ENCODE assay signal across 18 cellular contexts in the genomic region with DNA sequence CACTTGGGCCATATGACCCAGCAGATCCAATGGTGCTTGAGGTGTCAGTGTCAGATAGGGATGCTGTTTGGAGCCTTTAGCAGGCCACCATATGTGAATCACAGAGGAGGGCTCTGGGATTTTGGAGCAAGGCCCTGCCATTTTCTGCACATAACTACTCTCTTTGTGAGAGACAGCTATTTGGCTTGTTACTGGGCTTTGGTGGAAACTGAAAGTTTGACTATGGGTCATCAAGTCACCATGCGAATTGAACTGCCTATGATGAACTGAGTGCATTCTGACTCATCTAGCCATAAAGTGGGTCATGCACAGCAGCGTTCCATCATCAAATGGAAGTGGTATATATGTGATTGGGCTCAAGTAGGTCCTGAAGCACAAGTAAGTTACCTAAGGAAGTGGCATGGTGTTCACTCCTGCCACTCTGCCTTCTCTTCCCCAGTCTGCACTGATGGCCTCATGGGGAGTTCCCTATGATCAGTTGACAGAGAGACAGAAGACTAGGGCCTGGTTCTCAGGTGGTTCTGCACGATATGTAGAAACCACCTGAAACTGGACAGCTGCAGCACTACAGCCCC.
DNase-seq lines count a peak whose midpoint lies in the region; ATAC-seq and TF ChIP-seq lines count a peak whose summit lies in the region.
"Had no signal": no experiment of that assay in that cellular context is flagged by ENCODE, and none has a peak within 500 bp of the region (broad histone marks: within the 10 kb centered on the region; RNA-seq: fewer than 3 reads in every experiment).

No MANE protein-coding gene starts in this region.

- no peak overlapping the region for H3K9ac ChIP-seq in PC-3 (ENCODE audit: low read length)
- H3K9ac ChIP-seq: BLaER1 treated with 17β-estradiol and CSF1 and Interleukin-3, amounts not matched to agents 10 nM and 100 nM had no signal

- BruUV-seq in PC-3 (replicated peaks; lab: Mats Ljungman, UMichigan) = no TSS peak

- H3K27me3 ChIP-seq in PC-3 (ENCODE audit: low read length) (no peaks in the 10 kb centered on the region), esophagus squamous epithelium (no peaks in the 10 kb centered on the region)
- H3K27me3 ChIP-seq: BLaER1 treated with 17β-estradiol and CSF1 and Interleukin-3, amounts not matched to agents 10 nM and 100 nM had no signal

- no peak overlapping the region for H3K4me2 ChIP-seq in PC-3 (ENCODE audit: low read length)
- H3K4me2 ChIP-seq: A549; BLaER1 treated with 17β-estradiol and CSF1 and Interleukin-3, amounts not matched to agents 10 nM and 100 nM had no signal

- POLR2A ChIA-PET in PC-3 (lab: Charles Lee; ENCODE audit: unreplicated experiment) = no interaction called here

- no peaks in the 10 kb centered on the region for H4K20me1 ChIP-seq in PC-3 (ENCODE audit: low read length)
- H4K20me1 ChIP-seq: BLaER1 treated with 17β-estradiol and CSF1 and Interleukin-3, amounts not matched to agents 10 nM and 100 nM had no signal

- no peak overlapping the region for H2AFZ ChIP-seq in PC-3 (ENCODE audit: low read length)

- TF ChIP-seq CTCF in GM12865 (IDR thresholded peaks at IDR 0.05; ENCODE audit: insufficient read depth, low read depth, low read length, missing control alignments) = no peak
- no peak for TF ChIP-seq CTCF in PC-3 (conservative IDR thresholded peaks at IDR 0.05; ENCODE audit: low read depth, low read length)
- TF ChIP-seq CTCF in esophagus squamous epithelium (IDR thresholded peaks at IDR 0.05) = no peak

- no peak for TF ChIP-seq POLR2A in esophagus squamous epithelium (IDR thresholded peaks at IDR 0.05)

- H3K4me1 ChIP-seq in PC-3 (ENCODE audit: insufficient read depth, low read length) (no peaks in the 10 kb centered on the region), esophagus squamous epithelium (no peaks in the 10 kb centered on the region)
- H3K4me1 ChIP-seq: A549; BLaER1 treated with 17β-estradiol and CSF1 and Interleukin-3, amounts not matched to agents 10 nM and 100 nM; Caco-2 had no signal

- no peaks in the 10 kb centered on the region for H3F3A ChIP-seq in PC-3 (ENCODE audit: low read length, unreplicated experiment)

- H3K36me3 ChIP-seq in PC-3 (ENCODE audit: low read depth, low read length) (0 out of 2 replicates have a peak, but pooled peaks cover 2% of the 10 kb centered on the region), esophagus squamous epithelium (no peaks in the 10 kb centered on the region)
- H3K36me3 ChIP-seq: BLaER1 treated with 17β-estradiol and CSF1 and Interleukin-3, amounts not matched to agents 10 nM and 100 nM had no signal

- no peaks in the 10 kb centered on the region for H3K79me2 ChIP-seq in PC-3 (ENCODE audit: low read length)

- H3K4me3 ChIP-seq in GM12865 (ENCODE audit: low read depth, low read length) (no peak overlapping the region), PC-3 (ENCODE audit: low read length) (no peak overlapping the region), esophagus squamous epithelium (no peak overlapping the region)
- H3K4me3 ChIP-seq: A549; BLaER1 treated with 17β-estradiol and CSF1 and Interleukin-3, amounts not matched to agents 10 nM and 100 nM had no signal

- ATAC-seq in HG02938 (IDR thresholded peaks at IDR 0.05; ENCODE audit: unreplicated experiment) (peak; percentile 47), PC-3 (no peak), sciatic nerve (no peak), SK-N-SH treated with all-trans-retinoic acid at 6 μM for 48 hours (no peak)
- ATAC-seq: A549; CD8-positive, alpha-beta T cell had no signal

- 69 to 71% methylated on average over 2 to 3 of the region's 3 CpGs for WGBS in esophagus squamous epithelium, 2 donors

- H3K9me3 ChIP-seq in PC-3 (ENCODE audit: low read length) (peaks cover 6% of the 10 kb centered on the region; the same call in 1 of the 2 replicates), esophagus squamous epithelium (peaks cover 0 to 24% (median 17%) of the 10 kb centered on the region in 3 donors)
- H3K9me3 ChIP-seq: A549, Caco-2 had no signal

- CTCF ChIA-PET in PC-3 (lab: Charles Lee) = no interaction called here

- H3K27ac ChIP-seq in PC-3 (ENCODE audit: low read length) (no peak overlapping the region), esophagus squamous epithelium (no peak overlapping the region)
- H3K27ac ChIP-seq: 22Rv1; A549; BLaER1 treated with 17β-estradiol and CSF1 and Interleukin-3, amounts not matched to agents 10 nM and 100 nM; C4-2B had no signal

- intact Hi-C loops in PC-3 (cut with micrococcal nuclease) (no loop called here), sciatic nerve (cut with DNase I) (no loop called here), esophagus squamous epithelium (cut with DNase I) (no loop called here)

- H3K9me2 ChIP-seq in PC-3 (replicated peaks; ENCODE audit: low read length) = no peaks in the 10 kb centered on the region

- DNase-seq in GM12865 (ENCODE audit: low read depth) = peak; percentile 1
- peak; percentile 29 for DNase-seq in PC-3
- DNase-seq in sciatic nerve (ENCODE audit: low spot score) = no peak
- no peak for DNase-seq in esophagus squamous epithelium (lab: John Stamatoyannopoulos, UW)
- DNase-seq: AML-193; Caco-2; Calu3; CD4-positive, alpha-beta T cell; CD8-positive, alpha-beta T cell; DND-41; EL; GDM1 had no signal

TF ChIP-seq in SK-N-SH treated with all-trans-retinoic acid at 6 μM for 48 hours, 23 proteins besides CTCF, POLR2A, EP300 and RAD21 (continues in another document):
- TF ChIP-seq PPARA (CRISPR knock-in tag; IDR thresholded peaks at IDR 0.05; ENCODE audit: borderline replicate concordance) (no peak), GLIS3 (CRISPR knock-in tag; IDR thresholded peaks at IDR 0.05) (no peak), ZFP30 (CRISPR knock-in tag; IDR thresholded peaks at IDR 0.05) (no peak), TOX (CRISPR knock-in tag; IDR thresholded peaks at IDR 0.05; ENCODE audit: borderline replicate concordance) (no peak), ESRRG (CRISPR knock-in tag; IDR thresholded peaks at IDR 0.05) (no peak), CSDC2 (CRISPR knock-in tag; IDR thresholded peaks at IDR 0.05) (no peak), ZC3H10 (CRISPR knock-in tag; IDR thresholded peaks at IDR 0.05) (no peak), TCF4 (CRISPR knock-in tag; IDR thresholded peaks at IDR 0.05; ENCODE audit: borderline replicate concordance) (no peak), CREB5 (CRISPR knock-in tag; IDR thresholded peaks at IDR 0.05; ENCODE audit: low read depth) (no peak), ZFP3 (CRISPR knock-in tag; IDR thresholded peaks at IDR 0.05) (no peak), POU6F1 (CRISPR knock-in tag; IDR thresholded peaks at IDR 0.05; ENCODE audit: borderline replicate concordance, low read depth) (no peak), ISL1 (CRISPR knock-in tag; IDR thresholded peaks at IDR 0.05) (no peak), CSRNP3 (CRISPR knock-in tag; IDR thresholded peaks at IDR 0.05) (no peak)
- TF ChIP-seq, protein P1, sequence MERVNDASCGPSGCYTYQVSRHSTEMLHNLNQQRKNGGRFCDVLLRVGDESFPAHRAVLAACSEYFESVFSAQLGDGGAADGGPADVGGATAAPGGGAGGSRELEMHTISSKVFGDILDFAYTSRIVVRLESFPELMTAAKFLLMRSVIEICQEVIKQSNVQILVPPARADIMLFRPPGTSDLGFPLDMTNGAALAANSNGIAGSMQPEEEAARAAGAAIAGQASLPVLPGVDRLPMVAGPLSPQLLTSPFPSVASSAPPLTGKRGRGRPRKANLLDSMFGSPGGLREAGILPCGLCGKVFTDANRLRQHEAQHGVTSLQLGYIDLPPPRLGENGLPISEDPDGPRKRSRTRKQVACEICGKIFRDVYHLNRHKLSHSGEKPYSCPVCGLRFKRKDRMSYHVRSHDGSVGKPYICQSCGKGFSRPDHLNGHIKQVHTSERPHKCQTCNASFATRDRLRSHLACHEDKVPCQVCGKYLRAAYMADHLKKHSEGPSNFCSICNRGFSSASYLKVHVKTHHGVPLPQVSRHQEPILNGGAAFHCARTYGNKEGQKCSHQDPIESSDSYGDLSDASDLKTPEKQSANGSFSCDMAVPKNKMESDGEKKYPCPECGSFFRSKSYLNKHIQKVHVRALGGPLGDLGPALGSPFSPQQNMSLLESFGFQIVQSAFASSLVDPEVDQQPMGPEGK (CRISPR knock-in tag; IDR thresholded peaks at IDR 0.05; ENCODE audit: borderline replicate concordance) = no peak

Comparison
In these comparisons a context has a peak if more than half of its experiments do, and no peak if none do; other contexts are left out.
1. DNase-seq: peak in GM12865 (single experiment) and PC-3 (single experiment); none in sciatic nerve (single experiment) and esophagus squamous epithelium (single experiment).